Comparison of ENCODE assay signal across 1 cellular context in genomic region chr18:23650963-23651927, GRCh38.
TF ChIP-seq lines count a peak whose summit lies in the region.

No MANE protein-coding gene starts in this region.

TF ChIP-seq in GM23338, 12 proteins besides CTCF, POLR2A, EP300 and RAD21 (continued from another document):
- TF ChIP-seq REST (IDR thresholded peaks at IDR 0.05; ENCODE audit: unreplicated experiment) (no peak), ETS1 (IDR thresholded peaks at IDR 0.05) (no peak), JUNB (IDR thresholded peaks at IDR 0.05; ENCODE audit: unreplicated experiment) (no peak), ZNF331 (CRISPR knock-in tag; IDR thresholded peaks at IDR 0.05; ENCODE audit: low read depth) (no peak), NANOG (IDR thresholded peaks at IDR 0.05; ENCODE audit: borderline replicate concordance) (no peak), ZNF114 (CRISPR knock-in tag; IDR thresholded peaks at IDR 0.05) (no peak), EZH2 (IDR thresholded peaks at IDR 0.05; ENCODE audit: low read depth, unreplicated experiment) (no peak), ZNF462 (CRISPR knock-in tag; IDR thresholded peaks at IDR 0.05) (no peak), POLR2AphosphoS5 (IDR thresholded peaks at IDR 0.05; ENCODE audit: low read depth) (no peak), EZH2phosphoT487 (IDR thresholded peaks at IDR 0.05; ENCODE audit: unreplicated experiment) (no peak)
TF ChIP-seq in GM23338: peak in this region for 0.
